8 cellular contexts compared by ENCODE assay signal in genomic region chrX:8971116-8971515, GRCh38.
DNase-seq lines count a peak whose midpoint lies in the region; ATAC-seq and TF ChIP-seq lines count a peak whose summit lies in the region.

No MANE protein-coding gene starts in this region.

- H3K4me3 ChIP-seq in testis, result no peak overlapping the region

- TF ChIP-seq CTCF in testis (IDR thresholded peaks at IDR 0.05), result peak in 2 of 3 experiments; percentile 11 to 13

- TF ChIP-seq POLR2A in testis (IDR thresholded peaks at IDR 0.05), result no peak

- ATAC-seq in HG03354 (IDR thresholded peaks at IDR 0.05; ENCODE audit: poor library complexity, severe bottlenecking, unreplicated experiment) (peak; percentile 49), SK-N-SH treated with all-trans-retinoic acid at 6 μM for 48 hours (peak; percentile 76)

- H3K36me3 ChIP-seq in testis (ENCODE audit: low read depth, missing control alignments), result no peaks in the 10 kb centered on the region

- no peaks in the 10 kb centered on the region for H3K4me1 ChIP-seq in testis

- intact Hi-C loops in testis (cut with DNase I; ENCODE audit: low total_unique reads), result no loop called here

- 80 to 90% methylated on average over 1 of the region's 1 CpG for WGBS in testis, 2 donors

- no peaks in the 10 kb centered on the region for H3K27me3 ChIP-seq in testis

- no peaks in the 10 kb centered on the region for H3K9me3 ChIP-seq in testis

- no peak overlapping the region for H3K27ac ChIP-seq in testis

- DNase-seq in NCI-H1105 treated with DMSO at 0.1 percent for 48 hours (lab: John Stamatoyannopoulos, UW) (peak; percentile 29), NCI-H1105 (lab: John Stamatoyannopoulos, UW) (no peak), globus pallidus (ENCODE audit: low spot score) (peak; percentile 23), testis (no peak), hippocampal formation (lab: John Stamatoyannopoulos, UW) (no peak), hepatic stellate cell (ENCODE audit: low spot score) (no peak)

TF ChIP-seq in SK-N-SH treated with all-trans-retinoic acid at 6 μM for 48 hours, 23 proteins besides CTCF, POLR2A, EP300 and RAD21:
- TF ChIP-seq, protein P1, sequence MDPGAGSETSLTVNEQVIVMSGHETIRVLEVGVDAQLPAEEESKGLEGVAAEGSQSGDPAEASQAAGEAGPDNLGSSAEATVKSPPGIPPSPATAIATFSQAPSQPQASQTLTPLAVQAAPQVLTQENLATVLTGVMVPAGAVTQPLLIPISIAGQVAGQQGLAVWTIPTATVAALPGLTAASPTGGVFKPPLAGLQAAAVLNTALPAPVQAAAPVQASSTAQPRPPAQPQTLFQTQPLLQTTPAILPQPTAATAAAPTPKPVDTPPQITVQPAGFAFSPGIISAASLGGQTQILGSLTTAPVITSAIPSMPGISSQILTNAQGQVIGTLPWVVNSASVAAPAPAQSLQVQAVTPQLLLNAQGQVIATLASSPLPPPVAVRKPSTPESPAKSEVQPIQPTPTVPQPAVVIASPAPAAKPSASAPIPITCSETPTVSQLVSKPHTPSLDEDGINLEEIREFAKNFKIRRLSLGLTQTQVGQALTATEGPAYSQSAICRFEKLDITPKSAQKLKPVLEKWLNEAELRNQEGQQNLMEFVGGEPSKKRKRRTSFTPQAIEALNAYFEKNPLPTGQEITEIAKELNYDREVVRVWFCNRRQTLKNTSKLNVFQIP (CRISPR knock-in tag; IDR thresholded peaks at IDR 0.05; ENCODE audit: borderline replicate concordance, low read depth), result no peak

Comparison
In these comparisons a context has a peak if more than half of its experiments do, and no peak if none do; other contexts are left out.
1. DNase-seq: peak in NCI-H1105 treated with DMSO at 0.1 percent for 48 hours (single experiment) and globus pallidus (single experiment); none in NCI-H1105 (single experiment), testis (single experiment), hippocampal formation (0 of 2) and hepatic stellate cell (single experiment).